Comparison of ENCODE assay signal across 8 cellular contexts in the genomic region with DNA sequence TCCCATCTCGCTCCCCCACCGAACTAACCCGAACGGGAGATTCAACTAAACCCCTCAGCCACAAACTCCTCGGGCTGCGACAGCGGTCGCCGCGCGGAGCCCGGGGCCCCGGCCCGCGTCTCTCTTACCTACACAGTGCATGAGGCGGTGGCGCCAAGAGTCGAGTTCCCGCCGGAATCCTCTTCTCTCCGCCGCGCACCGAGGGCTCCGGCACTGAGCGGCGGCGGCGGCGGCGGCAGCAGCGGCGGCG. TPM values are rescaled to one million over a fixed set of nuclear protein-coding genes. Genes with fewer than 3 reads are reported as not detected.
DNase-seq lines count a peak whose midpoint lies in the region; ATAC-seq and TF ChIP-seq lines count a peak whose summit lies in the region.

No MANE protein-coding gene starts in this region.

- H3K4me1 ChIP-seq in heart left ventricle (peaks cover 0 to 31% (median 9%) of the 10 kb centered on the region in 12 donors), skeletal muscle satellite cell (ENCODE audit: control insufficient read depth, insufficient read depth, low read length) (no peaks in the 10 kb centered on the region)

- H3K36me3 ChIP-seq in heart left ventricle (no peaks in the 10 kb centered on the region), skeletal muscle satellite cell (ENCODE audit: insufficient read depth, low read length) (no peaks in the 10 kb centered on the region)

- DNase-seq in heart left ventricle (no peak), COR-L47 (lab: John Stamatoyannopoulos, UW) (no peak), occipital lobe (lab: John Stamatoyannopoulos, UW) (no peak)
- no peak for DNase-seq in effector CD4-positive, alpha-beta T cell

- H3K4me2 ChIP-seq in skeletal muscle satellite cell (ENCODE audit: low read length) = peak overlapping the region; percentile 98

- peak overlapping the region; percentile 88 for H3K9ac ChIP-seq in skeletal muscle satellite cell (ENCODE audit: low read depth, low read length)

- 0 to 1% (median 1%) methylated on average over 21 to 34 of the region's 34 CpGs; no CpG with 5 or more reads in 1 of the 4 donors for whole genome bisulfite sequencing in heart left ventricle, 4 donors

- no peaks in the 10 kb centered on the region for H3K9me3 ChIP-seq in heart left ventricle
- H3K9me3 ChIP-seq in skeletal muscle satellite cell (replicated peaks; ENCODE audit: low read length) = no peaks in the 10 kb centered on the region

- intact Hi-C loops in heart left ventricle (cut with DNase I) = loop anchor here in 8 of 10 donors (1.0 to 10.0 kb wide), 4 partner anchors 207 to 214 kb away; a partner anchor contains a TSS

- no peaks in the 10 kb centered on the region for H3K27me3 ChIP-seq in heart left ventricle
- H3K27me3 ChIP-seq in skeletal muscle satellite cell (ENCODE audit: control insufficient read depth, insufficient read depth, low read length) = peaks cover 6% of the 10 kb centered on the region

- H3K4me3 ChIP-seq in heart left ventricle = peak overlapping the region; percentile 58 to 97 (median 90)
- peak overlapping the region; percentile 92 for H3K4me3 ChIP-seq in skeletal muscle satellite cell (ENCODE audit: low read length)

- TF ChIP-seq CTCF in VCaP (conservative IDR thresholded peaks at IDR 0.05) (no peak), heart left ventricle (IDR thresholded peaks at IDR 0.05) (no peak)

- ATAC-seq in GM18520 (IDR thresholded peaks at IDR 0.05; ENCODE audit: unreplicated experiment) = peak; percentile 4
- ATAC-seq in HG02852 (IDR thresholded peaks at IDR 0.05; ENCODE audit: unreplicated experiment) = peak; percentile 13
- ATAC-seq in heart left ventricle = peak in 1 of 4 donors; percentile 20

- H3K27ac ChIP-seq in VCaP (peak overlapping the region; percentile 91), heart left ventricle (peak overlapping the region; percentile 85 to 97 (median 95))

- TF ChIP-seq POLR2A in heart left ventricle (IDR thresholded peaks at IDR 0.05) = peak; percentile 16 to 83

RNA-seq across cellular contexts. Expression of a gene that starts 0.2 kb away (rescaled TPM):
- 10 to 100 TPM in 2 of 9 donors, 1 to 10 TPM in 7; 4.6 to 12.1 (median 6.0) TPM for total RNA-seq in heart left ventricle
- polyA plus RNA-seq in heart left ventricle = 1 to 10 TPM; 1.3 to 2.7 TPM
- 5.9 and 13.2 TPM in 2 replicates for total RNA-seq in skeletal muscle satellite cell (2012; rRNA removed)
- total RNA-seq in occipital lobe = 71.4 TPM
